Comparison of ENCODE assay signal across 21 cellular contexts in the genomic region with DNA sequence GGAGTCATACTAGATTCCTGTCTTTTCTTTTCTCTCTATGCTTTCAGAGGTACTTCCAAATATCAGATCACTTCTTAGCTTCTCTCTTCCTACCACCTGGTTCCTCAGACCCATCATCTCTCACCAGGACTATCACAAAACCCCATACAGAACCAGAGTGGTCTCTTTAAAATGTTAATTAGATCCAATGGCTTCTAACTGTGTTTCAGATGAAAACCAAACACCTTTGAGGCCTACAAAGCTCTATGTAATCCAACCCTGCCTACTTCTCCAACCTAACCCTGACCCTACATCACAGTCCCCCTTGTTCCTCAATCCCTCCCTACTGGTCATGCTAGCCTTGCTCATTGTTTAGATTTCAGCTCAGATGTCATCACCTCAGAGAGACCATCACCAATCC.
"Had no signal": no experiment of that assay in that cellular context is flagged by ENCODE, and none has a peak within 500 bp of the region (broad histone marks: within the 10 kb centered on the region; RNA-seq: fewer than 3 reads in every experiment).

No MANE protein-coding gene starts in this region.

- H3K27me3 ChIP-seq: foreskin keratinocyte, neural progenitor cell, ovary, right atrium auricular region, sigmoid colon had no signal

- H3K27me3 Mint-ChIP-seq: dendritic cell treated with granulocyte-macrophage colony-stimulating factor and Interleukin-4, amounts not matched to agents 40 ng/mL and 50 ng/mL, for 4 days; effector memory CD8-positive, alpha-beta T cell; memory B cell; stimulated activated naive B cell treated with anti-CD40 and anti-IgM and Interleukin-4, amounts not matched to agents 10 μg/mL and 1 μg/mL and 100 μg/mL, for 72 hours; stimulated activated naive CD8-positive, alpha-beta T cell treated with anti-CD3 and anti-CD28 coated beads, Interleukin-15, amount 100 ng/mL, for 72 hours had no signal

- H3K4me3 ChIP-seq: left ventricle myocardium inferior, lower lobe of right lung, neural progenitor cell, ovary, right atrium auricular region, sigmoid colon, skin epidermis had no signal

- H3K36me3 ChIP-seq: neural progenitor cell, ovary, right atrium auricular region had no signal

- DNase-seq: effector memory CD8-positive, alpha-beta T cell; erythroblast; foreskin keratinocyte; immature natural killer cell; left ventricle myocardium inferior; lower lobe of right lung; natural killer cell; nucleus accumbens; ovary; sigmoid colon; stimulated activated CD4-positive, alpha-beta T cell treated with anti-CD3 and anti-CD28 coated beads, Interleukin-2, amount 100 ng/mL, for 24 hours; stimulated activated CD4-positive, alpha-beta T cell treated with anti-CD3 and anti-CD28 coated beads, Interleukin-4, amount 100 ng/mL, for 4 hours; stimulated activated naive B cell treated with anti-CD40 and anti-IgM and Interleukin-4, amounts not matched to agents 10 μg/mL and 1 μg/mL and 100 μg/mL, for 72 hours; stimulated activated naive CD8-positive, alpha-beta T cell treated with anti-CD3 and anti-CD28 coated beads, Interleukin-15, amount 100 ng/mL, for 72 hours; trophoblast cell had no signal

- H3K36me3 Mint-ChIP-seq: neural progenitor cell had no signal

- ATAC-seq: effector memory CD8-positive, alpha-beta T cell; foreskin keratinocyte; lower lobe of right lung; natural killer cell; stimulated activated naive B cell treated with anti-CD40 and anti-IgM and Interleukin-4, amounts not matched to agents 10 μg/mL and 1 μg/mL and 100 μg/mL, for 72 hours; stimulated activated naive CD8-positive, alpha-beta T cell treated with anti-CD3 and anti-CD28 coated beads, Interleukin-15, amount 100 ng/mL, for 72 hours had no signal

- H3K4me1 ChIP-seq: foreskin keratinocyte, neural progenitor cell had no signal

- H3K27ac ChIP-seq: foreskin keratinocyte, left ventricle myocardium inferior, lower lobe of right lung, neural progenitor cell, ovary, right atrium auricular region, sigmoid colon, skin epidermis had no signal

- H3K4me3 Mint-ChIP-seq: dendritic cell treated with granulocyte-macrophage colony-stimulating factor and Interleukin-4, amounts not matched to agents 40 ng/mL and 50 ng/mL, for 4 days; effector memory CD8-positive, alpha-beta T cell; immature natural killer cell; memory B cell; mesothelial cell of epicardium; natural killer cell; neural progenitor cell; stimulated activated naive B cell treated with anti-CD40 and anti-IgM and Interleukin-4, amounts not matched to agents 10 μg/mL and 1 μg/mL and 100 μg/mL, for 72 hours; stimulated activated naive CD8-positive, alpha-beta T cell treated with anti-CD3 and anti-CD28 coated beads, Interleukin-15, amount 100 ng/mL, for 72 hours had no signal

- H3K27ac Mint-ChIP-seq: dendritic cell treated with granulocyte-macrophage colony-stimulating factor and Interleukin-4, amounts not matched to agents 40 ng/mL and 50 ng/mL, for 4 days; memory B cell; mesothelial cell of epicardium; neural progenitor cell; stimulated activated naive B cell treated with anti-CD40 and anti-IgM and Interleukin-4, amounts not matched to agents 10 μg/mL and 1 μg/mL and 100 μg/mL, for 72 hours; stimulated activated naive CD8-positive, alpha-beta T cell treated with anti-CD3 and anti-CD28 coated beads, Interleukin-15, amount 100 ng/mL, for 72 hours had no signal

- H3K9me3 ChIP-seq: lower lobe of right lung, right atrium auricular region, sigmoid colon had no signal

- H3K9me3 Mint-ChIP-seq: effector memory CD8-positive, alpha-beta T cell; immature natural killer cell; natural killer cell; neural progenitor cell had no signal
